ENCODE assay signal across 8 cellular contexts in genomic region chr16:69397821-69398521, GRCh38. TPM values are rescaled to one million over a fixed set of nuclear protein-coding genes. Genes with fewer than 3 reads are reported as not detected.
A peak's percentile ranks its signal among the peaks of the same experiment; 100 is the strongest.
DNase-seq lines count a peak whose midpoint lies in the region; ATAC-seq and TF ChIP-seq lines count a peak whose summit lies in the region.

No MANE protein-coding gene starts in this region.

- H3K36me3 ChIP-seq in WERI-Rb-1, result no peaks in the 10 kb centered on the region
- H3K36me3 ChIP-seq in cardiac muscle cell, result no peaks in the 10 kb centered on the region

- peaks cover 12% of the 10 kb centered on the region for H3K4me1 ChIP-seq in cardiac muscle cell (ENCODE audit: low read depth)

- CTCF ChIA-PET in activated CD4-positive, alpha-beta memory T cell treated with anti-CD3 and anti-CD28 coated beads for 36 hours (lab: Charles Lee), result interaction anchor here (0.8 to 2.4 kb wide), 5 partner anchors 11 to 356 kb away, joined by 3 to 16 read pairs (median 4); partner anchors contain the start of gene NOB1

- no peak overlapping the region for H3K4me3 ChIP-seq in HFF-Myc (replicated peaks; ENCODE audit: low read depth, low read length)
- H3K4me3 ChIP-seq in WERI-Rb-1 (ENCODE audit: low read depth, low read length), result no peak overlapping the region
- H3K4me3 ChIP-seq in cardiac muscle cell, result no peak overlapping the region

- H3K9me3 Mint-ChIP-seq in activated CD4-positive, alpha-beta memory T cell treated with anti-CD3 and anti-CD28 coated beads for 36 hours, result no peaks in the 10 kb centered on the region

- H3K9me3 ChIP-seq in WERI-Rb-1 (ENCODE audit: severe bottlenecking), result no peaks in the 10 kb centered on the region
- no peaks in the 10 kb centered on the region for H3K9me3 ChIP-seq in cardiac muscle cell (ENCODE audit: low read depth)

- POLR2A ChIA-PET in activated CD4-positive, alpha-beta memory T cell treated with anti-CD3 and anti-CD28 coated beads for 36 hours (lab: Charles Lee), result no interaction called here

- ATAC-seq in HG03571 (IDR thresholded peaks at IDR 0.05; ENCODE audit: unreplicated experiment) (no peak), HG03095 (IDR thresholded peaks at IDR 0.05; ENCODE audit: unreplicated experiment) (no peak)

- no peaks in the 10 kb centered on the region for H3K27me3 ChIP-seq in WERI-Rb-1 (ENCODE audit: insufficient read depth, low read depth, severe bottlenecking)
- H3K27me3 ChIP-seq in cardiac muscle cell, result no peaks in the 10 kb centered on the region

- peaks cover 14% of the 10 kb centered on the region for H3K4me1 Mint-ChIP-seq in activated CD4-positive, alpha-beta memory T cell treated with anti-CD3 and anti-CD28 coated beads for 36 hours (ENCODE audit: low read depth)

- TF ChIP-seq CTCF in HFF-Myc (IDR thresholded peaks at IDR 0.05; ENCODE audit: low read depth, low read length, missing control alignments) (peak; percentile 71), WERI-Rb-1 (IDR thresholded peaks at IDR 0.05; ENCODE audit: low read depth, low read length) (peak; percentile 61; the same call in 1 of the 2 replicates), cardiac muscle cell (IDR thresholded peaks at IDR 0.05; ENCODE audit: low read depth, low read length) (peak; percentile 80)

- intact Hi-C loops in activated CD4-positive, alpha-beta memory T cell treated with anti-CD3 and anti-CD28 coated beads for 36 hours (cut with micrococcal nuclease), result loop anchor here (5.0 kb wide), 2 partner anchors 39 to 69 kb away; no protein-coding TSS in a partner anchor

- no peak overlapping the region for H3K4me3 Mint-ChIP-seq in activated CD4-positive, alpha-beta memory T cell treated with anti-CD3 and anti-CD28 coated beads for 36 hours

- no peak overlapping the region for H3K27ac Mint-ChIP-seq in activated CD4-positive, alpha-beta memory T cell treated with anti-CD3 and anti-CD28 coated beads for 36 hours

- H3K27ac ChIP-seq in WERI-Rb-1 (no peak overlapping the region), cardiac muscle cell (peak overlapping the region; percentile 15)

- peaks cover 2% of the 10 kb centered on the region for H3K27me3 Mint-ChIP-seq in activated CD4-positive, alpha-beta memory T cell treated with anti-CD3 and anti-CD28 coated beads for 36 hours

- no peaks in the 10 kb centered on the region for H3K36me3 Mint-ChIP-seq in activated CD4-positive, alpha-beta memory T cell treated with anti-CD3 and anti-CD28 coated beads for 36 hours

- peak; percentile 43 for DNase-seq in CD1c-positive myeloid dendritic cell (ENCODE audit: extremely low spot score)
- DNase-seq in HFF-Myc (ENCODE audit: extremely low read depth, low read depth), result no peak
- peak; percentile 30 for DNase-seq in WERI-Rb-1
- peak; percentile 73 to 86 for DNase-seq in cardiac muscle cell (ENCODE audit: low read depth in 1 of 2, low spot score in 1 of 2)
- DNase-seq in putamen (ENCODE audit: low spot score), result peak; percentile 80
- no peak for DNase-seq in activated CD4-positive, alpha-beta memory T cell treated with anti-CD3 and anti-CD28 coated beads for 36 hours

RNA-seq across cellular contexts. Expression of gene TERF2, which starts 12.2 kb away (rescaled TPM):
- total RNA-seq in cardiac muscle cell, result 11.1 and 14.8 TPM in 2 replicates
- polyA plus RNA-seq in cardiac muscle cell, result 31.0 and 40.8 TPM in 2 replicates
- 10 to 100 TPM; 39.5 to 42.5 TPM for total RNA-seq in activated CD4-positive, alpha-beta memory T cell treated with anti-CD3 and anti-CD28 coated beads for 36 hours

RNA-seq across cellular contexts. Expression of gene CYB5B, which starts 26.4 kb away (rescaled TPM):
- 27.9 and 36.6 TPM in 2 replicates for total RNA-seq in cardiac muscle cell
- 122 and 149 TPM in 2 replicates for polyA plus RNA-seq in cardiac muscle cell
- 100 to 1,000 TPM; 147 to 152 TPM for total RNA-seq in activated CD4-positive, alpha-beta memory T cell treated with anti-CD3 and anti-CD28 coated beads for 36 hours

RNA-seq across cellular contexts. Expression of gene TMED6, which starts 46.4 kb away (rescaled TPM):
- total RNA-seq in cardiac muscle cell, result 0.69 TPM in 1 of 2 replicates, not detected in the other
- 0.37 and 0.95 TPM in 2 replicates for polyA plus RNA-seq in cardiac muscle cell
- under 1 TPM; 0.58 to 0.86 TPM for total RNA-seq in activated CD4-positive, alpha-beta memory T cell treated with anti-CD3 and anti-CD28 coated beads for 36 hours

RNA-seq across cellular contexts. Expression of gene NIP7, which starts 58.4 kb away (rescaled TPM):
- total RNA-seq in cardiac muscle cell, result 8.5 and 9.5 TPM in 2 replicates
- 23.6 and 26.1 TPM in 2 replicates for polyA plus RNA-seq in cardiac muscle cell
- total RNA-seq in activated CD4-positive, alpha-beta memory T cell treated with anti-CD3 and anti-CD28 coated beads for 36 hours, result 10 to 100 TPM; 43.3 to 47.1 TPM

RNA-seq across cellular contexts. Expression of gene COG8, which starts 58.6 kb away (rescaled TPM):
- 79.2 and 95.3 TPM in 2 replicates for total RNA-seq in cardiac muscle cell
- polyA plus RNA-seq in cardiac muscle cell, result 54.5 and 62.6 TPM in 2 replicates
- 10 to 100 TPM; 25.4 to 27.9 TPM for total RNA-seq in activated CD4-positive, alpha-beta memory T cell treated with anti-CD3 and anti-CD28 coated beads for 36 hours

Comparison
In these comparisons a context has a peak if more than half of its experiments do, and no peak if none do; other contexts are left out.
1. DNase-seq: peak in CD1c-positive myeloid dendritic cell (single experiment), WERI-Rb-1 (single experiment), cardiac muscle cell (2 of 2) and putamen (single experiment); none in HFF-Myc (single experiment) and activated CD4-positive, alpha-beta memory T cell treated with anti-CD3 and anti-CD28 coated beads for 36 hours (single experiment).
2. Peak in every context shown above with its lines, with median percentiles within 50 percentile points of each other: CTCF ChIP-seq.